Comparison of ENCODE assay signal across 9 cellular contexts in the genomic region with DNA sequence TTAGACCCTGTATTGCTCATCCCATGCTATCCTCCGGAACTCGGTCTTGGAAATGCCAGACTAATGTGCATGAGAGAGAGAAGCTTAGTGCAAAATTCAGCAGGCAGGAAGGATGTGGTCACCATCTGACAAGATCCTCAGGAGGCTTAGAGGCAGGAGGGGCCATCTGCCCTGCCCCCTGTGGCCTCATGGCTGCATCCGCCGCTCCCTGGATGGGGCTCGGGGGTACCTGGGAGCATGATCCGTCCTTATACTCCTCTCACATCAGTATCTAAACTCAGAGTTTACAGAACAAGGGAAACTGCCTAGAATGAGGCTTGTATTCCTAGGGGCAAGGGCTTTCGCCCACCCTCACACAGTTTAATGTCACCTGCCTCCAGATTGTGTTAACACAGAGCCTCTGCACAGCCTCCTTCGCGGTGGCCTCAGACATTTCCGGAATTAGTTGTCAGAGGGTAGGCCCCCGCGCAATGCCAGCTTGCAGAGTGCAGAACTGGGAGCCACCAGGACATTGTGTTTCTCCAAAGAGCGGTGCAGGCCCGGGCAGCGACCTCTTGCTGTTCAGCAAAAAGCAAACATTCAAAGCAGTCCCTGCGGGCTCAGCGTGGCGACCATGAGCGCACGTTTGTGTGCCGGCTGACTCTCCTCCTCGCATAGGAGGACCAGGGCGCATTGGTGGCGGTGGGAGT. TPM values are rescaled to one million over a fixed set of nuclear protein-coding genes. Genes with fewer than 3 reads are reported as not detected.
DNase-seq lines count a peak whose midpoint lies in the region; ATAC-seq and TF ChIP-seq lines count a peak whose summit lies in the region.
"Had no signal": no experiment of that assay in that cellular context is flagged by ENCODE, and none has a peak within 500 bp of the region (broad histone marks: within the 10 kb centered on the region; RNA-seq: fewer than 3 reads in every experiment).

No MANE protein-coding gene starts in this region.

- intact Hi-C loops in activated T-helper 2 cell treated with anti-CD3 and anti-CD28 coated beads, Interferon-gamma antibody, Interleukin-2, Interleukin-4, amounts not matched to agents 10 μg/mL and 5 μg/mL and 100 μg/mL, durations not matched to agents 14 hours and 24 hours and 36 hours (cut with micrococcal nuclease): no loop called here
- intact Hi-C loops in left lung (cut with DNase I): no loop called here

- TF ChIP-seq CTCF in osteocyte (IDR thresholded peaks at IDR 0.05): no peak
- no peak for TF ChIP-seq CTCF in left lung (IDR thresholded peaks at IDR 0.05)

- H3K27ac Mint-ChIP-seq in activated T-helper 2 cell treated with anti-CD3 and anti-CD28 coated beads, Interferon-gamma antibody, Interleukin-2, Interleukin-4, amounts not matched to agents 10 μg/mL and 5 μg/mL and 100 μg/mL, durations not matched to agents 14 hours and 24 hours and 36 hours: peak overlapping the region; percentile 48
- no peak overlapping the region for H3K27ac Mint-ChIP-seq in osteocyte (ENCODE audit: unreplicated experiment)

- H3K4me3 Mint-ChIP-seq in activated T-helper 2 cell treated with anti-CD3 and anti-CD28 coated beads, Interferon-gamma antibody, Interleukin-2, Interleukin-4, amounts not matched to agents 10 μg/mL and 5 μg/mL and 100 μg/mL, durations not matched to agents 14 hours and 24 hours and 36 hours (ENCODE audit: low read depth): peak overlapping the region; percentile 55
- no peak overlapping the region for H3K4me3 Mint-ChIP-seq in osteocyte (ENCODE audit: unreplicated experiment)

- H3K27me3 ChIP-seq in left lung: peaks cover 0 to 8% of the 10 kb centered on the region in 2 donors

- H3K4me1 ChIP-seq in left lung: peaks cover 0 to 8% of the 10 kb centered on the region in 2 donors

- H3K36me3 Mint-ChIP-seq in activated T-helper 2 cell treated with anti-CD3 and anti-CD28 coated beads, Interferon-gamma antibody, Interleukin-2, Interleukin-4, amounts not matched to agents 10 μg/mL and 5 μg/mL and 100 μg/mL, durations not matched to agents 14 hours and 24 hours and 36 hours (ENCODE audit: low read depth): no peaks in the 10 kb centered on the region
- no peaks in the 10 kb centered on the region for H3K36me3 Mint-ChIP-seq in osteocyte (ENCODE audit: unreplicated experiment)

- no peaks in the 10 kb centered on the region for H3K36me3 ChIP-seq in left lung

- peaks cover 15% of the 10 kb centered on the region for H3K4me1 Mint-ChIP-seq in activated T-helper 2 cell treated with anti-CD3 and anti-CD28 coated beads, Interferon-gamma antibody, Interleukin-2, Interleukin-4, amounts not matched to agents 10 μg/mL and 5 μg/mL and 100 μg/mL, durations not matched to agents 14 hours and 24 hours and 36 hours (ENCODE audit: low read depth)
- H3K4me1 Mint-ChIP-seq in osteocyte (ENCODE audit: unreplicated experiment): no peaks in the 10 kb centered on the region

- ATAC-seq in GM18861 (IDR thresholded peaks at IDR 0.05; ENCODE audit: unreplicated experiment) (peak; percentile 62), left lung (no peak)

- no peak overlapping the region for H3K27ac ChIP-seq in left lung

- no peaks in the 10 kb centered on the region for H3K9me3 Mint-ChIP-seq in activated T-helper 2 cell treated with anti-CD3 and anti-CD28 coated beads, Interferon-gamma antibody, Interleukin-2, Interleukin-4, amounts not matched to agents 10 μg/mL and 5 μg/mL and 100 μg/mL, durations not matched to agents 14 hours and 24 hours and 36 hours
- no peaks in the 10 kb centered on the region for H3K9me3 Mint-ChIP-seq in osteocyte (ENCODE audit: unreplicated experiment)

- no peaks in the 10 kb centered on the region for H3K9me3 ChIP-seq in left lung

- no peak overlapping the region for H3K4me3 ChIP-seq in left lung

- peak; percentile 78 to 85 for DNase-seq in NCI-H524 (lab: John Stamatoyannopoulos, UW)
- DNase-seq in activated T-helper 2 cell treated with anti-CD3 and anti-CD28 coated beads, Interferon-gamma antibody, Interleukin-2, Interleukin-4, amounts not matched to agents 10 μg/mL and 5 μg/mL and 100 μg/mL, durations not matched to agents 14 hours and 24 hours and 36 hours (ENCODE audit: low spot score): peak; percentile 15
- DNase-seq in osteocyte (ENCODE audit: extremely low spot score, unreplicated experiment): peak; percentile 79
- DNase-seq in left lung: no peak
- no peak for DNase-seq in iPS-NIHi11 (ENCODE audit: low spot score)
- no peak for DNase-seq in RPMI8226
- no peak for DNase-seq in HPDE6-E6E7 (ENCODE audit: extremely low spot score)

- no peaks in the 10 kb centered on the region for H3K27me3 Mint-ChIP-seq in activated T-helper 2 cell treated with anti-CD3 and anti-CD28 coated beads, Interferon-gamma antibody, Interleukin-2, Interleukin-4, amounts not matched to agents 10 μg/mL and 5 μg/mL and 100 μg/mL, durations not matched to agents 14 hours and 24 hours and 36 hours (ENCODE audit: low read depth)
- H3K27me3 Mint-ChIP-seq in osteocyte (ENCODE audit: unreplicated experiment): peaks cover 11% of the 10 kb centered on the region

RNA-seq across cellular contexts. Expression of a gene that starts 39.2 kb away (rescaled TPM):
- not detected in 2 replicates for total RNA-seq in activated T-helper 2 cell treated with anti-CD3 and anti-CD28 coated beads, Interferon-gamma antibody, Interleukin-2, Interleukin-4, amounts not matched to agents 10 μg/mL and 5 μg/mL and 100 μg/mL, durations not matched to agents 14 hours and 24 hours and 36 hours
- total RNA-seq in osteocyte: not detected in 2 replicates
- not detected for total RNA-seq in left lung
- total RNA-seq: astrocyte had no signal

Comparison
In these comparisons a context has a peak if more than half of its experiments do, and no peak if none do; other contexts are left out.
1. DNase-seq: peak in NCI-H524 (2 of 2), activated T-helper 2 cell treated with anti-CD3 and anti-CD28 coated beads, Interferon-gamma antibody, Interleukin-2, Interleukin-4, amounts not matched to agents 10 μg/mL and 5 μg/mL and 100 μg/mL, durations not matched to agents 14 hours and 24 hours and 36 hours (single experiment) and osteocyte (single experiment); none in left lung (0 of 2), iPS-NIHi11 (single experiment), RPMI8226 (single experiment) and HPDE6-E6E7 (single experiment).